Comparison of ENCODE assay signal across 1 cellular context in genomic region chr3:171821778-171822358, GRCh38.
TF ChIP-seq lines count a peak whose summit lies in the region.

No MANE protein-coding gene starts in this region.

TF ChIP-seq in HepG2, 621 proteins besides CTCF, POLR2A, EP300 and RAD21:
- TF ChIP-seq ZNF337 (CRISPR knock-in tag; IDR thresholded peaks at IDR 0.05; ENCODE audit: borderline replicate concordance, low read depth) (no peak), ZNF432 (CRISPR knock-in tag; IDR thresholded peaks at IDR 0.05; ENCODE audit: borderline replicate concordance) (no peak), ZFP36 (IDR thresholded peaks at IDR 0.05; ENCODE audit: borderline replicate concordance, low read depth, low read length, partially characterized antibody) (no peak), ZNF652 (CRISPR knock-in tag; IDR thresholded peaks at IDR 0.05; ENCODE audit: borderline replicate concordance, low read depth) (peak; percentile 83), KMT2B (CRISPR knock-in tag; IDR thresholded peaks at IDR 0.05) (no peak), TP53 (CRISPR knock-in tag; conservative IDR thresholded peaks at IDR 0.05) (no peak), TARDBP (CRISPR knock-in tag; IDR thresholded peaks at IDR 0.05) (0 out of 2 replicates have a peak, but pooled peaks have one; percentile 28), MAFG (CRISPR knock-in tag; IDR thresholded peaks at IDR 0.05) (no peak)
